21 cellular contexts compared by ENCODE assay signal in genomic region chr3:15585111-15585844, GRCh38. TPM values are rescaled to one million over a fixed set of nuclear protein-coding genes. Genes with fewer than 3 reads are reported as not detected.
A peak's percentile ranks its signal among the peaks of the same experiment; 100 is the strongest.
DNase-seq lines count a peak whose midpoint lies in the region; ATAC-seq, FAIRE-seq and TF ChIP-seq lines count a peak whose summit lies in the region.
"Had no signal": no experiment of that assay in that cellular context is flagged by ENCODE, and none has a peak within 500 bp of the region (broad histone marks: within the 10 kb centered on the region; RNA-seq: fewer than 3 reads in every experiment).

No MANE protein-coding gene starts in this region.

- H3K27me3 ChIP-seq in PC-9 (ENCODE audit: insufficient read depth, low read depth) = no peaks in the 10 kb centered on the region

- POLR2A ChIA-PET in PC-9 (lab: Charles Lee; ENCODE audit: unreplicated experiment) = no interaction called here

- no peak overlapping the region for H3K4me2 ChIP-seq in PC-9
- H3K4me2 ChIP-seq: GM23338 had no signal

- H3K9me2 ChIP-seq in PC-9 (ENCODE audit: insufficient read depth) = no peaks in the 10 kb centered on the region

- no peaks in the 10 kb centered on the region for H3K9me3 Mint-ChIP-seq in activated naive CD4-positive, alpha-beta T cell treated with anti-CD3 and anti-CD28 coated beads for 36 hours
- H3K9me3 Mint-ChIP-seq: CD4-positive, alpha-beta T cell; GM23338 had no signal

- H3K79me2 ChIP-seq in PC-9 (ENCODE audit: low read depth) = no peaks in the 10 kb centered on the region

- no peak overlapping the region for H3K4me3 ChIP-seq in PC-9
- H3K4me3 ChIP-seq: GM23338 had no signal

- intact Hi-C loops in left ventricle myocardium superior (cut with micrococcal nuclease) = loop anchor here (10.0 kb wide), 1 partner anchor 340 kb away; no protein-coding TSS in a partner anchor
- intact Hi-C loops in PC-9 (cut with micrococcal nuclease; ENCODE audit: unreplicated experiment) = no loop called here
- intact Hi-C loops in activated naive CD4-positive, alpha-beta T cell treated with anti-CD3 and anti-CD28 coated beads for 36 hours (cut with micrococcal nuclease) = no loop called here

- H3K27ac ChIP-seq in PC-9 = no peak overlapping the region

- H3K4me1 ChIP-seq in PC-9 (replicated peaks; ENCODE audit: insufficient read depth) = no peaks in the 10 kb centered on the region

- no peaks in the 10 kb centered on the region for H3K27me3 Mint-ChIP-seq in activated naive CD4-positive, alpha-beta T cell treated with anti-CD3 and anti-CD28 coated beads for 36 hours (ENCODE audit: low read depth)
- H3K27me3 Mint-ChIP-seq: B cell; CD4-positive, alpha-beta T cell had no signal

- no peak for DNase-seq in GM19239 (ENCODE audit: insufficient read length, low spot score)
- peak; percentile 34 for DNase-seq in cerebellar cortex (ENCODE audit: low spot score)
- peak; percentile 74 for DNase-seq in iris pigment epithelial cell (ENCODE audit: low read depth)
- DNase-seq in putamen (ENCODE audit: low spot score) = peak; percentile 12
- DNase-seq in left ventricle myocardium superior = no peak
- DNase-seq in PC-9 = no peak
- DNase-seq in A172 (ENCODE audit: low spot score) = no peak
- DNase-seq in activated naive CD4-positive, alpha-beta T cell treated with anti-CD3 and anti-CD28 coated beads for 36 hours = no peak
- DNase-seq: ACHN; CD4-positive, alpha-beta T cell; DMS79 treated with DMSO at 0.1 percent for 48 hours; GDM1; KG1; NCI-H1092; NCI-H345; NCI-H69; SHP77 had no signal

- BruUV-seq in PC-9 (replicated peaks; lab: Mats Ljungman, UMichigan) = no TSS peak

- no peak for ATAC-seq in left ventricle myocardium superior
- ATAC-seq: GM23338, Panc1 had no signal

- CTCF ChIA-PET in PC-9 (lab: Charles Lee) = interaction anchor here (0.6 kb wide), 1 partner anchor 477 kb away, joined by 3 read pairs; no protein-coding TSS in a partner anchor
- CTCF ChIA-PET in activated naive CD4-positive, alpha-beta T cell treated with anti-CD3 and anti-CD28 coated beads for 36 hours (lab: Charles Lee) = no interaction called here

- peaks cover 17% of the 10 kb centered on the region for H3K36me3 ChIP-seq in PC-9 (ENCODE audit: low read depth)

- H4K20me1 ChIP-seq in PC-9 (ENCODE audit: insufficient read depth) = no peaks in the 10 kb centered on the region

- H3K36me3 Mint-ChIP-seq in activated naive CD4-positive, alpha-beta T cell treated with anti-CD3 and anti-CD28 coated beads for 36 hours (ENCODE audit: low read depth) = peaks cover 28% of the 10 kb centered on the region

- no peaks in the 10 kb centered on the region for H3K9me3 ChIP-seq in PC-9 (ENCODE audit: insufficient read depth, low read depth)

- TF ChIP-seq CTCF in PC-9 (conservative IDR thresholded peaks at IDR 0.05) = no peak

- H3K27ac Mint-ChIP-seq in activated naive CD4-positive, alpha-beta T cell treated with anti-CD3 and anti-CD28 coated beads for 36 hours = no peak overlapping the region
- H3K27ac Mint-ChIP-seq: B cell; CD4-positive, alpha-beta T cell; GM23338 had no signal

- FAIRE-seq in GM19239 (lab: Jason Lieb, UNC) = peak; percentile 68
- FAIRE-seq: GM12892 had no signal

- no peak overlapping the region for H2AFZ ChIP-seq in PC-9
- H2AFZ ChIP-seq: GM23338 had no signal

- H3F3A ChIP-seq in PC-9 (ENCODE audit: insufficient read depth, low read depth) = no peaks in the 10 kb centered on the region

- H3K4me3 Mint-ChIP-seq in activated naive CD4-positive, alpha-beta T cell treated with anti-CD3 and anti-CD28 coated beads for 36 hours = no peak overlapping the region
- H3K4me3 Mint-ChIP-seq: B cell; CD4-positive, alpha-beta T cell; GM23338 had no signal

- H3K4me1 Mint-ChIP-seq in activated naive CD4-positive, alpha-beta T cell treated with anti-CD3 and anti-CD28 coated beads for 36 hours (ENCODE audit: low read depth) = no peaks in the 10 kb centered on the region
- H3K4me1 Mint-ChIP-seq: B cell, GM23338 had no signal

RNA-seq across cellular contexts. Expression of gene HACL1, which starts 16.1 kb away (rescaled TPM):
- total RNA-seq in left ventricle myocardium superior (15.6 TPM), PC-9 (2021) (28.7 and 31.7 TPM in 2 replicates)
- 35.8 and 49.2 TPM in 2 replicates for total RNA-seq in A172 (2014; rRNA removed; shearing (Covaris generic))
- total RNA-seq in activated naive CD4-positive, alpha-beta T cell treated with anti-CD3 and anti-CD28 coated beads for 36 hours = 10 to 100 TPM; 25.3 to 26.5 TPM

RNA-seq across cellular contexts. Expression of gene BTD, which starts 16.3 kb away (rescaled TPM):
- total RNA-seq in left ventricle myocardium superior (11.0 TPM), PC-9 (2021) (15.6 and 18.1 TPM in 2 replicates)
- total RNA-seq in A172 (2014; rRNA removed; shearing (Covaris generic)) = 14.6 and 26.4 TPM in 2 replicates
- 1 to 10 TPM; 8.7 to 9.7 TPM for total RNA-seq in activated naive CD4-positive, alpha-beta T cell treated with anti-CD3 and anti-CD28 coated beads for 36 hours

Comparison
In these comparisons a context has a peak if more than half of its experiments do, and no peak if none do; other contexts are left out.
1. DNase-seq: peak in cerebellar cortex (single experiment), iris pigment epithelial cell (single experiment) and putamen (single experiment); none in GM19239 (single experiment), left ventricle myocardium superior (single experiment), PC-9 (0 of 2), A172 (single experiment) and activated naive CD4-positive, alpha-beta T cell treated with anti-CD3 and anti-CD28 coated beads for 36 hours (single experiment).